19 cellular contexts compared by ENCODE assay signal in the genomic region with DNA sequence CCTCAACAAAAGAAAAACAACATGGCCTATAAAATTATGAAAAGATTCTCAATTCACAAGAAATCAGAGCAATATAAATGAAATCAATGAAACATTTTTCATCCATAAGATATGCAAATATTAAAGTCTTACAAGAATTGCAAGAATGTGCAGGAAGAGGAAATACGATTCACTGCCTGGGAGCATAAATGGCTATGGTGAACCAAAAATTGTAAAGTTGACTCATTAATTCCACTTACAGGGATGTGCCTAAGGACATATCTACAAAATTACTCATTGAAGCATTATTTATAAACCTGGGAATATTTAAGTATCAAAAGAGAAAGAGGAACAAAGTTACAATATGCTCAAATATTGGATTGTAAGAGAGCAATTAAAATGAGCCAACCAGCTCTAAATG. TPM values are rescaled to one million over a fixed set of nuclear protein-coding genes. Genes with fewer than 3 reads are reported as not detected.
DNase-seq lines count a peak whose midpoint lies in the region; ATAC-seq and TF ChIP-seq lines count a peak whose summit lies in the region.
"Had no signal": no experiment of that assay in that cellular context is flagged by ENCODE, and none has a peak within 500 bp of the region (broad histone marks: within the 10 kb centered on the region; RNA-seq: fewer than 3 reads in every experiment).

No MANE protein-coding gene starts in this region.

- H3K4me3 ChIP-seq in GM23248 (peak overlapping the region; percentile 29), fibroblast of mammary gland (ENCODE audit: control insufficient read depth, low read depth, low read length) (no peak overlapping the region)
- H3K4me3 ChIP-seq: SJSA1, tibial artery had no signal

- in situ Hi-C loops in GM23248 (cut with MboI) = no loop called here

- H3K27ac ChIP-seq in GM23248 = peak overlapping the region; percentile 61
- H3K27ac ChIP-seq: SJSA1, tibial artery had no signal

- ATAC-seq in SK-N-SH treated with all-trans-retinoic acid at 6 μM for 48 hours = peak; percentile 51; the same call in 2 of the 3 replicates
- no peak for ATAC-seq in GM21423 (IDR thresholded peaks at IDR 0.05; ENCODE audit: unreplicated experiment)
- ATAC-seq in GM21717 (IDR thresholded peaks at IDR 0.05; ENCODE audit: unreplicated experiment) = no peak

- H3K9me3 ChIP-seq in GM23248 (ENCODE audit: low read depth) = no peaks in the 10 kb centered on the region
- H3K9me3 ChIP-seq: SJSA1, tibial artery had no signal

- no peaks in the 10 kb centered on the region for H3K36me3 ChIP-seq in GM23248 (ENCODE audit: low read depth)
- H3K36me3 ChIP-seq: SJSA1, tibial artery had no signal

- no peak for TF ChIP-seq CTCF in fibroblast of mammary gland (conservative IDR thresholded peaks at IDR 0.05; ENCODE audit: control insufficient read depth, insufficient read depth, low read depth, low read length)

- H4K20me1 ChIP-seq in GM23248 (ENCODE audit: insufficient read depth) = no peaks in the 10 kb centered on the region

- DNase-seq in A172 (ENCODE audit: low spot score) (peak; percentile 50), GM23248 (peak; percentile 79), fibroblast of mammary gland (ENCODE audit: low read depth) (peak; percentile 43), cardiac septum (ENCODE audit: low spot score) (no peak), GM19240 (ENCODE audit: insufficient read length, low spot score) (no peak)
- DNase-seq: cortex of kidney, DMS79, islet precursor cell, NCI-H2029, NCI-H82, tibial artery had no signal

- H3F3A ChIP-seq in GM23248 (ENCODE audit: insufficient read depth) = peaks cover 10% of the 10 kb centered on the region

- intact Hi-C loops in cardiac septum (cut with DNase I) = no loop called here

- peak overlapping the region; percentile 67 for H2AFZ ChIP-seq in GM23248

- peak overlapping the region; percentile 81 for H3K4me2 ChIP-seq in GM23248 (ENCODE audit: unreplicated experiment)

- H3K4me1 ChIP-seq in GM23248 (ENCODE audit: insufficient read depth) = peaks cover 13% of the 10 kb centered on the region
- H3K4me1 ChIP-seq: tibial artery had no signal

- no peaks in the 10 kb centered on the region for H3K79me2 ChIP-seq in GM23248 (ENCODE audit: insufficient read depth)

- no peaks in the 10 kb centered on the region for H3K27me3 ChIP-seq in GM23248 (replicated peaks; ENCODE audit: insufficient read depth)
- H3K27me3 ChIP-seq: SJSA1, tibial artery had no signal

- no peaks in the 10 kb centered on the region for H3K9me2 ChIP-seq in GM23248 (ENCODE audit: insufficient read depth)

- peak overlapping the region; percentile 2; the same call in 1 of the 2 replicates for H3K9ac ChIP-seq in GM23248

- WGBS in GM23248 (ENCODE audit: low coverage in 1 of 2, low lambda C conversion rate in 2 of 2, missing lambda C conversion rate in 2 of 2), 2 experiments = 0 to 4% methylated on average over 1 of the region's 1 CpG

TF ChIP-seq in SK-N-SH treated with all-trans-retinoic acid at 6 μM for 48 hours, 23 proteins besides CTCF, POLR2A, EP300 and RAD21:
- TF ChIP-seq BACH2 (CRISPR knock-in tag; IDR thresholded peaks at IDR 0.05; ENCODE audit: borderline replicate concordance) = no peak
- no peak for TF ChIP-seq TCF4 (CRISPR knock-in tag; IDR thresholded peaks at IDR 0.05; ENCODE audit: borderline replicate concordance)
- no peak for TF ChIP-seq ZNF70 (CRISPR knock-in tag; IDR thresholded peaks at IDR 0.05)
- TF ChIP-seq ESRRG (CRISPR knock-in tag; IDR thresholded peaks at IDR 0.05) = no peak
- TF ChIP-seq ZFP30 (CRISPR knock-in tag; IDR thresholded peaks at IDR 0.05) = no peak
- TF ChIP-seq, protein P1, sequence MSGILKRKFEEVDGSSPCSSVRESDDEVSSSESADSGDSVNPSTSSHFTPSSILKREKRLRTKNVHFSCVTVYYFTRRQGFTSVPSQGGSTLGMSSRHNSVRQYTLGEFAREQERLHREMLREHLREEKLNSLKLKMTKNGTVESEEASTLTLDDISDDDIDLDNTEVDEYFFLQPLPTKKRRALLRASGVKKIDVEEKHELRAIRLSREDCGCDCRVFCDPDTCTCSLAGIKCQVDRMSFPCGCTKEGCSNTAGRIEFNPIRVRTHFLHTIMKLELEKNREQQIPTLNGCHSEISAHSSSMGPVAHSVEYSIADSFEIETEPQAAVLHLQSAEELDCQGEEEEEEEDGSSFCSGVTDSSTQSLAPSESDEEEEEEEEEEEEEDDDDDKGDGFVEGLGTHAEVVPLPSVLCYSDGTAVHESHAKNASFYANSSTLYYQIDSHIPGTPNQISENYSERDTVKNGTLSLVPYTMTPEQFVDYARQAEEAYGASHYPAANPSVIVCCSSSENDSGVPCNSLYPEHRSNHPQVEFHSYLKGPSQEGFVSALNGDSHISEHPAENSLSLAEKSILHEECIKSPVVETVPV (CRISPR knock-in tag; IDR thresholded peaks at IDR 0.05) = no peak
- TF ChIP-seq, protein P2, sequence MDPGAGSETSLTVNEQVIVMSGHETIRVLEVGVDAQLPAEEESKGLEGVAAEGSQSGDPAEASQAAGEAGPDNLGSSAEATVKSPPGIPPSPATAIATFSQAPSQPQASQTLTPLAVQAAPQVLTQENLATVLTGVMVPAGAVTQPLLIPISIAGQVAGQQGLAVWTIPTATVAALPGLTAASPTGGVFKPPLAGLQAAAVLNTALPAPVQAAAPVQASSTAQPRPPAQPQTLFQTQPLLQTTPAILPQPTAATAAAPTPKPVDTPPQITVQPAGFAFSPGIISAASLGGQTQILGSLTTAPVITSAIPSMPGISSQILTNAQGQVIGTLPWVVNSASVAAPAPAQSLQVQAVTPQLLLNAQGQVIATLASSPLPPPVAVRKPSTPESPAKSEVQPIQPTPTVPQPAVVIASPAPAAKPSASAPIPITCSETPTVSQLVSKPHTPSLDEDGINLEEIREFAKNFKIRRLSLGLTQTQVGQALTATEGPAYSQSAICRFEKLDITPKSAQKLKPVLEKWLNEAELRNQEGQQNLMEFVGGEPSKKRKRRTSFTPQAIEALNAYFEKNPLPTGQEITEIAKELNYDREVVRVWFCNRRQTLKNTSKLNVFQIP (CRISPR knock-in tag; IDR thresholded peaks at IDR 0.05; ENCODE audit: borderline replicate concordance, low read depth) = no peak
- TF ChIP-seq SNAI2 (CRISPR knock-in tag; IDR thresholded peaks at IDR 0.05) = no peak
- TF ChIP-seq GLIS3 (CRISPR knock-in tag; IDR thresholded peaks at IDR 0.05) = no peak
- no peak for TF ChIP-seq PPARA (CRISPR knock-in tag; IDR thresholded peaks at IDR 0.05; ENCODE audit: borderline replicate concordance)
- no peak for TF ChIP-seq ZC3H10 (CRISPR knock-in tag; IDR thresholded peaks at IDR 0.05)
- TF ChIP-seq, protein P3, sequence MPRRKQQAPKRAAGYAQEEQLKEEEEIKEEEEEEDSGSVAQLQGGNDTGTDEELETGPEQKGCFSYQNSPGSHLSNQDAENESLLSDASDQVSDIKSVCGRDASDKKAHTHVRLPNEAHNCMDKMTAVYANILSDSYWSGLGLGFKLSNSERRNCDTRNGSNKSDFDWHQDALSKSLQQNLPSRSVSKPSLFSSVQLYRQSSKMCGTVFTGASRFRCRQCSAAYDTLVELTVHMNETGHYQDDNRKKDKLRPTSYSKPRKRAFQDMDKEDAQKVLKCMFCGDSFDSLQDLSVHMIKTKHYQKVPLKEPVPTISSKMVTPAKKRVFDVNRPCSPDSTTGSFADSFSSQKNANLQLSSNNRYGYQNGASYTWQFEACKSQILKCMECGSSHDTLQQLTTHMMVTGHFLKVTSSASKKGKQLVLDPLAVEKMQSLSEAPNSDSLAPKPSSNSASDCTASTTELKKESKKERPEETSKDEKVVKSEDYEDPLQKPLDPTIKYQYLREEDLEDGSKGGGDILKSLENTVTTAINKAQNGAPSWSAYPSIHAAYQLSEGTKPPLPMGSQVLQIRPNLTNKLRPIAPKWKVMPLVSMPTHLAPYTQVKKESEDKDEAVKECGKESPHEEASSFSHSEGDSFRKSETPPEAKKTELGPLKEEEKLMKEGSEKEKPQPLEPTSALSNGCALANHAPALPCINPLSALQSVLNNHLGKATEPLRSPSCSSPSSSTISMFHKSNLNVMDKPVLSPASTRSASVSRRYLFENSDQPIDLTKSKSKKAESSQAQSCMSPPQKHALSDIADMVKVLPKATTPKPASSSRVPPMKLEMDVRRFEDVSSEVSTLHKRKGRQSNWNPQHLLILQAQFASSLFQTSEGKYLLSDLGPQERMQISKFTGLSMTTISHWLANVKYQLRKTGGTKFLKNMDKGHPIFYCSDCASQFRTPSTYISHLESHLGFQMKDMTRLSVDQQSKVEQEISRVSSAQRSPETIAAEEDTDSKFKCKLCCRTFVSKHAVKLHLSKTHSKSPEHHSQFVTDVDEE (CRISPR knock-in tag; IDR thresholded peaks at IDR 0.05) = no peak

RNA-seq across cellular contexts. Expression of a gene that starts 6.9 kb away (rescaled TPM):
- total RNA-seq in A172 (2014; rRNA removed; shearing (Covaris generic)) = 103 and 105 TPM in 2 replicates
- 52.6 and 55.3 TPM in 2 replicates for total RNA-seq in GM23248 (2014; rRNA removed; shearing (Covaris generic))
- 64.2 and 66.2 TPM in 2 replicates for polyA plus RNA-seq in GM23248 (2016; fragmentation: Nextera tagmentation; extraction: Ambion mirVana)
- 27.1 TPM for total RNA-seq in cardiac septum

RNA-seq across cellular contexts. Expression of a gene that starts 23.3 kb away (rescaled TPM):
- 0.14 TPM in 1 of 2 replicates, not detected in the other for total RNA-seq in A172 (2014; rRNA removed; shearing (Covaris generic))
- 0.54 and 5.9 TPM in 2 replicates for total RNA-seq in GM23248 (2014; rRNA removed; shearing (Covaris generic))
- 1.6 and 2.1 TPM in 2 replicates for polyA plus RNA-seq in GM23248 (2016; fragmentation: Nextera tagmentation; extraction: Ambion mirVana)
- 16.8 TPM for total RNA-seq in cardiac septum

RNA-seq across cellular contexts. Expression of a gene that starts 46.3 kb away (rescaled TPM):
- not detected in 2 replicates for total RNA-seq in A172 (2014; rRNA removed; shearing (Covaris generic))
- total RNA-seq in GM23248 (2014; rRNA removed; shearing (Covaris generic)) = not detected in 2 replicates
- polyA plus RNA-seq in GM23248 (2016; fragmentation: Nextera tagmentation; extraction: Ambion mirVana) = not detected in 2 replicates
- total RNA-seq in cardiac septum = not detected
- total RNA-seq: A673, frontal cortex, H1, progenitor cell of endocrine pancreas, SJSA1 had no signal
- polyA plus RNA-seq: H1 had no signal

Comparison
In these comparisons a context has a peak if more than half of its experiments do, and no peak if none do; other contexts are left out.
1. DNase-seq: peak in A172 (single experiment), GM23248 (single experiment) and fibroblast of mammary gland (single experiment); none in cardiac septum (single experiment) and GM19240 (single experiment).